27 cellular contexts compared by ENCODE assay signal in genomic region chr4:99714179-99714578, GRCh38. TPM values are rescaled to one million over a fixed set of nuclear protein-coding genes. Genes with fewer than 3 reads are reported as not detected.
"Had no signal": no experiment of that assay in that cellular context is flagged by ENCODE, and none has a peak within 500 bp of the region (broad histone marks: within the 10 kb centered on the region; RNA-seq: fewer than 3 reads in every experiment).

No MANE protein-coding gene starts in this region.

- H3K36me3 ChIP-seq: cardiac muscle cell, SJCRH30 had no signal

- H3K4me3 ChIP-seq: cardiac muscle cell, SJCRH30, SK-N-MC had no signal

- H3K27me3 ChIP-seq: cardiac muscle cell, SJCRH30 had no signal

- H3K9me3 ChIP-seq: SJCRH30 had no signal

- ATAC-seq: activated CD8-positive, alpha-beta T cell treated with anti-CD3 and anti-CD28 coated beads, Interleukin-2, amount 10 ng/mL, durations not matched to agents 7 days and 5 days; activated naive CD8-positive, alpha-beta T cell treated with anti-CD3 and anti-CD28 coated beads, Interleukin-2, amount 50 U/mL, for 24 hours; activated T-cell treated with anti-CD3 and anti-CD28 coated beads, Interleukin-2, amount 50 U/mL, for 4 hours; Panc1 had no signal

- H3K27ac ChIP-seq: SJCRH30, SK-N-MC had no signal

- FAIRE-seq: TTC549 had no signal

- DNase-seq: activated CD4-positive, alpha-beta T cell treated with anti-CD3 and anti-CD28 coated beads, Interleukin-2, amount 50 U/mL, for 48 hours; activated CD8-positive, alpha-beta T cell treated with anti-CD3 and anti-CD28 coated beads, Interleukin-2, amount 10 ng/mL, durations not matched to agents 7 days and 5 days; activated effector memory CD4-positive, alpha-beta T cell treated with Interleukin-2 at 50 U/mL for 16 hours; activated naive CD4-positive, alpha-beta T cell treated with anti-CD3 and anti-CD28 coated beads, Interleukin-2, amount 10 ng/mL, durations not matched to agents 7 days and 5 days; activated naive CD8-positive, alpha-beta T cell treated with anti-CD3 and anti-CD28 coated beads, Interleukin-2, amount 50 U/mL, for 24 hours; activated T-cell treated with anti-CD3 and anti-CD28 coated beads, Interleukin-2, amount 50 U/mL, for 4 hours; anterior cingulate cortex; NCI-H1092 treated with DMSO at 0.1 percent for 48 hours; NCI-H1417; NCI-H146; NCI-H187; NCI-H2029 treated with DMSO at 0.1 percent for 48 hours; NCI-H2107; NCI-H2171; NCI-H510A; NCI-H526 treated with DMSO at 0.1 percent for 48 hours; NCI-H774; SHP77; SJCRH30 had no signal

- H3K4me1 ChIP-seq: SJCRH30 had no signal

RNA-seq across cellular contexts. Expression of gene C4orf54, which starts 56.6 kb away (rescaled TPM):
- total RNA-seq: activated CD4-positive, alpha-beta T cell treated with anti-CD3 and anti-CD28 coated beads, Interleukin-2, amount 10 ng/mL, durations not matched to agents 24 days and 14 days; activated CD8-positive, alpha-beta T cell treated with anti-CD3 and anti-CD28 coated beads, Interleukin-2, amount 10 ng/mL, durations not matched to agents 7 days and 5 days; activated T-cell treated with anti-CD3 and anti-CD28 coated beads, Interleukin-2, amount 50 U/mL, for 4 hours; activated T-helper 1 cell treated with anti-CD3 and anti-CD28 coated beads, Interleukin-12 subunit alpha, Interleukin-12 subunit beta, Interleukin-2, Interleukin-4 antibody, amounts not matched to agents 30 ng/mL and 10 ng/mL and 1 ng/mL, durations not matched to agents 14 hours and 24 hours and 36 hours; T-helper 1 cell treated with Interleukin-12 subunit alpha and Interleukin-12 subunit beta and Interleukin-4 antibody, amounts not matched to agents 30 ng/mL and 1 ng/mL, for 36 hours; T-helper 2 cell treated with Interferon-gamma antibody and Interleukin-4, amounts not matched to agents 100 ng/mL and 5 ng/mL, for 36 hours had no signal
- polyA plus RNA-seq: cardiac muscle cell had no signal
